ENCODE assay signal across 9 cellular contexts in the genomic region with DNA sequence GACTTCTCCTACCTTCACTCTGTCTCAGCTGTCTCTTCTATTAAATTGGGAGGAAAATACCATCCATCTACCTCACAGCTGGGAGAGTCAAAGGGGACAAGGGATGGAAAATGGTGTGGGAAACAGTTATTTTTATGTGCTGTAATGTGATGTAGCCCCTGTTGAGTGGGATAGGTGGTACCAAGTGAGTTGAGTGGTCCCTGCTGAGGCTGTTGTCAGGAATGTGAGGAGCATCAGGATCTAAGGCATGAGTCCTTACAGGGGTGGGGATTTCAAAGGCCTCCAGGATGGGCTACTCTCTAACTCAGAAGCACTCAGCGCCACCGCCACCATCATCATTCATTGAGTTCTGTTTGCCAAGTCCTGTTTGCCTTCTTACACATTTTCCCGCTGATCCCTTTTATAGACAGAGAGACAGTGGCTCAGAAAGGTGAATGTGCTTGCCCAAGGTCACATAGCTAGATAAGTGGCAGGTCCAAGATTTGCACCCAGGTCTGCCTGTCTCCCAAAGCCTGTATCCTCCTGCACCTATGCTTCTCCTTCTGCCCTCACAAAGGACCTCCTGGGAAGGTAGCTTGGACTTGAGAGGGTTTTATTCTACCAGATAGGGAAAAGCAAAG. TPM values are rescaled to one million over a fixed set of nuclear protein-coding genes. Genes with fewer than 3 reads are reported as not detected.
DNase-seq lines count a peak whose midpoint lies in the region; ATAC-seq and TF ChIP-seq lines count a peak whose summit lies in the region.
"Had no signal": no experiment of that assay in that cellular context is flagged by ENCODE, and none has a peak within 500 bp of the region (broad histone marks: within the 10 kb centered on the region; RNA-seq: fewer than 3 reads in every experiment).

No MANE protein-coding gene starts in this region.

- H3K4me1 ChIP-seq in CD4-positive, CD25-positive, alpha-beta regulatory T cell (ENCODE audit: control insufficient read depth, insufficient read depth, low read length, poor library complexity, severe bottlenecking) = peaks cover 35% of the 10 kb centered on the region
- peaks cover 3 to 19% (median 8%) of the 10 kb centered on the region in 4 donors for H3K4me1 ChIP-seq in liver (ENCODE audit: control insufficient read depth in 4 of 4, insufficient read depth in 4 of 4, low read length in 3 of 4)
- H3K4me1 ChIP-seq in skeletal muscle tissue (ENCODE audit: control insufficient read depth in 3 of 3, insufficient read depth in 3 of 3, low read length in 3 of 3) = peaks cover 45 to 46% (median 46%) of the 10 kb centered on the region in 3 donors
- peaks cover 23% of the 10 kb centered on the region for H3K4me1 ChIP-seq in BE2C

- DNase-seq in CD4-positive, CD25-positive, alpha-beta regulatory T cell = no peak
- DNase-seq in WTC11 (ENCODE audit: low spot score) = no peak
- no peak for DNase-seq in BE2C
- DNase-seq in stimulated activated CD4-positive, alpha-beta T cell treated with anti-CD3 and anti-CD28 coated beads, Interleukin-1b, Interleukin-23, amount 100 ng/mL, for 48 hours = no peak
- DNase-seq in NCI-H226 = no peak
- DNase-seq: NCI-H1930 had no signal

- TF ChIP-seq RAD21 in liver (IDR thresholded peaks at IDR 0.05) = no peak

- H3K4me3 ChIP-seq in CD4-positive, CD25-positive, alpha-beta regulatory T cell (ENCODE audit: low read depth, low read length) = no peak overlapping the region
- H3K4me3 ChIP-seq in liver (ENCODE audit: low read depth in 1 of 3, low read length in 3 of 3) = no peak overlapping the region
- no peak overlapping the region for H3K4me3 ChIP-seq in skeletal muscle tissue (ENCODE audit: low read length in 3 of 3)
- no peak overlapping the region for H3K4me3 ChIP-seq in BE2C (ENCODE audit: low read depth, low read length)

- peak overlapping the region in 2 of 4 donors; percentile 48 to 53 for H3K4me3 Mint-ChIP-seq in CD4-positive, CD25-positive, alpha-beta regulatory T cell
- no peak overlapping the region for H3K4me3 Mint-ChIP-seq in WTC11

- peaks cover 5% of the 10 kb centered on the region for H3K27me3 ChIP-seq in CD4-positive, CD25-positive, alpha-beta regulatory T cell (ENCODE audit: control insufficient read depth, insufficient read depth, low read length)
- H3K27me3 ChIP-seq in liver (ENCODE audit: control insufficient read depth in 4 of 4, insufficient read depth in 4 of 4, low read length in 3 of 4) (peaks cover 0 to 3% (median 0%) of the 10 kb centered on the region in 4 donors), skeletal muscle tissue (ENCODE audit: control insufficient read depth in 3 of 3, insufficient read depth in 3 of 3, low read length in 3 of 3) (no peaks in the 10 kb centered on the region), BE2C (no peaks in the 10 kb centered on the region)

- H3K27ac ChIP-seq in CD4-positive, CD25-positive, alpha-beta regulatory T cell (ENCODE audit: insufficient read depth, low read length, poor library complexity, severe bottlenecking) = no peak overlapping the region
- H3K27ac ChIP-seq in liver (ENCODE audit: low read depth in 1 of 2, low read length in 2 of 2) = peak overlapping the region; percentile 5
- H3K27ac ChIP-seq in skeletal muscle tissue (ENCODE audit: low read depth, low read length) = peak overlapping the region; percentile 96

- H3K9ac ChIP-seq in liver (ENCODE audit: low read depth in 1 of 2, low read length in 2 of 2) (no peak overlapping the region), skeletal muscle tissue (ENCODE audit: low read depth in 1 of 3, low read length in 3 of 3) (no peak overlapping the region)

- H3K27ac Mint-ChIP-seq in CD4-positive, CD25-positive, alpha-beta regulatory T cell = peak overlapping the region in 2 of 3 donors; percentile 2 to 82
- peak overlapping the region; percentile 94 for H3K27ac Mint-ChIP-seq in WTC11

- no peaks in the 10 kb centered on the region for H3K36me3 Mint-ChIP-seq in CD4-positive, CD25-positive, alpha-beta regulatory T cell
- H3K36me3 Mint-ChIP-seq in WTC11 = no peaks in the 10 kb centered on the region

- H3K36me3 ChIP-seq in CD4-positive, CD25-positive, alpha-beta regulatory T cell (ENCODE audit: control insufficient read depth, insufficient read depth, low read length) = no peaks in the 10 kb centered on the region
- no peaks in the 10 kb centered on the region for H3K36me3 ChIP-seq in liver (ENCODE audit: control insufficient read depth in 4 of 4, insufficient read depth in 3 of 4, low read depth in 1 of 4, low read length in 3 of 4)
- peaks cover 0 to 3% (median 0%) of the 10 kb centered on the region in 3 donors for H3K36me3 ChIP-seq in skeletal muscle tissue (ENCODE audit: control insufficient read depth in 3 of 3, insufficient read depth in 3 of 3, low read length in 3 of 3)
- H3K36me3 ChIP-seq in BE2C = peaks cover 2% of the 10 kb centered on the region

- no peaks in the 10 kb centered on the region for H3K9me3 ChIP-seq in CD4-positive, CD25-positive, alpha-beta regulatory T cell (ENCODE audit: control insufficient read depth in 2 of 2, low read length in 2 of 2)
- H3K9me3 ChIP-seq in liver (ENCODE audit: control insufficient read depth in 4 of 4, low read length in 3 of 4) (no peaks in the 10 kb centered on the region), skeletal muscle tissue (ENCODE audit: control insufficient read depth in 3 of 3, low read length in 3 of 3) (no peaks in the 10 kb centered on the region), BE2C (no peaks in the 10 kb centered on the region)

- 75% methylated on average over 3 of the region's 3 CpGs for whole genome bisulfite sequencing in liver

- CTCF ChIA-PET in WTC11 (lab: Charles Lee) = interaction anchor here (0.6 to 4.9 kb wide), 8 partner anchors 8 to 102 kb away, joined by 3 to 51 read pairs (median 14); no protein-coding TSS in a partner anchor

- H3K4me1 Mint-ChIP-seq in CD4-positive, CD25-positive, alpha-beta regulatory T cell = peaks cover 15 to 58% (median 21%) of the 10 kb centered on the region in 4 donors
- H3K4me1 Mint-ChIP-seq in WTC11 = peaks cover 76% of the 10 kb centered on the region

- ATAC-seq in CD4-positive, CD25-positive, alpha-beta regulatory T cell (ENCODE audit: low read depth in 2 of 2) = no peak
- ATAC-seq in WTC11 (no peak), GM21423 (IDR thresholded peaks at IDR 0.05; ENCODE audit: unreplicated experiment) (no peak)

- H3K27me3 Mint-ChIP-seq in CD4-positive, CD25-positive, alpha-beta regulatory T cell = peaks cover 39% of the 10 kb centered on the region
- peaks cover 2% of the 10 kb centered on the region; the same call in 1 of the 2 replicates for H3K27me3 Mint-ChIP-seq in WTC11 (ENCODE audit: low read depth)

- POLR2A ChIA-PET in WTC11 (lab: Charles Lee) = interaction anchor here (0.8 to 1.4 kb wide), 2 partner anchors 8 to 35 kb away, joined by 3 to 8 read pairs; no protein-coding TSS in a partner anchor

- no peaks in the 10 kb centered on the region for H3K9me3 Mint-ChIP-seq in CD4-positive, CD25-positive, alpha-beta regulatory T cell
- no peaks in the 10 kb centered on the region for H3K9me3 Mint-ChIP-seq in WTC11

- TF ChIP-seq CTCF in WTC11 (IDR thresholded peaks at IDR 0.05) (no peak), liver (IDR thresholded peaks at IDR 0.05; ENCODE audit: low read depth, low read length, missing input control) (no peak), BE2C (IDR thresholded peaks at IDR 0.05; ENCODE audit: low read depth, low read length) (no peak)

TF ChIP-seq in WTC11, 78 proteins besides CTCF, POLR2A, EP300 and RAD21 (continues in another document):
- TF ChIP-seq, protein P1, sequence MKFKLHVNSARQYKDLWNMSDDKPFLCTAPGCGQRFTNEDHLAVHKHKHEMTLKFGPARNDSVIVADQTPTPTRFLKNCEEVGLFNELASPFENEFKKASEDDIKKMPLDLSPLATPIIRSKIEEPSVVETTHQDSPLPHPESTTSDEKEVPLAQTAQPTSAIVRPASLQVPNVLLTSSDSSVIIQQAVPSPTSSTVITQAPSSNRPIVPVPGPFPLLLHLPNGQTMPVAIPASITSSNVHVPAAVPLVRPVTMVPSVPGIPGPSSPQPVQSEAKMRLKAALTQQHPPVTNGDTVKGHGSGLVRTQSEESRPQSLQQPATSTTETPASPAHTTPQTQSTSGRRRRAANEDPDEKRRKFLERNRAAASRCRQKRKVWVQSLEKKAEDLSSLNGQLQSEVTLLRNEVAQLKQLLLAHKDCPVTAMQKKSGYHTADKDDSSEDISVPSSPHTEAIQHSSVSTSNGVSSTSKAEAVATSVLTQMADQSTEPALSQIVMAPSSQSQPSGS (CRISPR knock-in tag; IDR thresholded peaks at IDR 0.05; ENCODE audit: borderline replicate concordance, low read depth) = no peak
- no peak for TF ChIP-seq ZBTB21 (CRISPR knock-in tag; IDR thresholded peaks at IDR 0.05; ENCODE audit: borderline replicate concordance)
- no peak for TF ChIP-seq MXD4 (CRISPR knock-in tag; IDR thresholded peaks at IDR 0.05; ENCODE audit: borderline replicate concordance)
- no peak for TF ChIP-seq TEAD1 (CRISPR knock-in tag; IDR thresholded peaks at IDR 0.05)

TF ChIP-seq in liver, 16 proteins besides CTCF, POLR2A, EP300 and RAD21 (continues in another document):
- TF ChIP-seq HNF4A (conservative IDR thresholded peaks at IDR 0.05) (no peak), NR2F2 (IDR thresholded peaks at IDR 0.05) (no peak), YY1 (IDR thresholded peaks at IDR 0.05) (no peak)

RNA-seq across cellular contexts. Expression of a gene that starts 4.6 kb away (rescaled TPM):
- total RNA-seq in CD4-positive, CD25-positive, alpha-beta regulatory T cell = 51.1 TPM
- 10 to 100 TPM; 35.9 to 56.9 (median 48.0) TPM for polyA plus RNA-seq in CD4-positive, CD25-positive, alpha-beta regulatory T cell
- total RNA-seq in WTC11 (2021) (168 to 278 TPM (median 273 TPM) in 3 replicates), liver (10 to 100 TPM; 21.6 to 38.6 TPM), skeletal muscle tissue (120 TPM)
- 10 to 100 TPM; 37.3 to 42.6 TPM for polyA plus RNA-seq in liver
- polyA plus RNA-seq in BE2C (2012; ENCODE audit: insufficient read depth, insufficient read length, low read depth) = 63.3 TPM

RNA-seq across cellular contexts. Expression of a gene that starts 32.8 kb away (rescaled TPM):
- 13.8 TPM for total RNA-seq in CD4-positive, CD25-positive, alpha-beta regulatory T cell
- polyA plus RNA-seq in CD4-positive, CD25-positive, alpha-beta regulatory T cell = 1 to 10 TPM; 2.3 to 7.1 (median 3.7) TPM
- total RNA-seq in WTC11 (2021) = 4.9 to 5.6 TPM (median 5.4 TPM) in 3 replicates
- total RNA-seq in liver = 10 to 100 TPM in 1 of 2 donors, under 1 TPM in 1; 0.08 to 79.9 TPM
- polyA plus RNA-seq in liver = under 1 TPM; 0.36 to 0.53 TPM
- total RNA-seq in skeletal muscle tissue = 5.7 TPM
- polyA plus RNA-seq in BE2C (2012; ENCODE audit: insufficient read depth, insufficient read length, low read depth) = 0.73 TPM
